In genomic region chr4:163913571-163913970, GRCh38 we compare ENCODE assay signal across 19 cellular contexts.
"Had no signal": no experiment of that assay in that cellular context is flagged by ENCODE, and none has a peak within 500 bp of the region (broad histone marks: within the 10 kb centered on the region; RNA-seq: fewer than 3 reads in every experiment).

No MANE protein-coding gene starts in this region.

- H3K4me1 Mint-ChIP-seq: stimulated activated effector memory CD8-positive, alpha-beta T cell treated with anti-CD3 and anti-CD28 coated beads, Interleukin-12 subunit alpha, Interleukin-12 subunit beta, amount 100 ng/mL, for 72 hours had no signal

- H3K9me3 Mint-ChIP-seq: stimulated activated effector memory CD8-positive, alpha-beta T cell treated with anti-CD3 and anti-CD28 coated beads, Interleukin-12 subunit alpha, Interleukin-12 subunit beta, amount 100 ng/mL, for 72 hours had no signal

- H3K4me3 ChIP-seq: colonic mucosa, heart left ventricle, tibial artery, upper lobe of left lung, uterus had no signal

- H3K36me3 ChIP-seq: colonic mucosa, heart left ventricle, tibial artery, upper lobe of left lung, uterus had no signal

- H3K36me3 Mint-ChIP-seq: natural killer cell treated with Interleukin-12 subunit alpha and Interleukin-12 subunit beta and Interleukin-15 and Interleukin-18, amount 100 ng/mL, for 72 hours; stimulated activated effector memory CD8-positive, alpha-beta T cell treated with anti-CD3 and anti-CD28 coated beads, Interleukin-12 subunit alpha, Interleukin-12 subunit beta, amount 100 ng/mL, for 72 hours had no signal

- H3K27me3 ChIP-seq: colonic mucosa, heart left ventricle, tibial artery, upper lobe of left lung, uterus had no signal

- H3K27me3 Mint-ChIP-seq: natural killer cell treated with Interleukin-12 subunit alpha and Interleukin-12 subunit beta and Interleukin-15 and Interleukin-18, amount 100 ng/mL, for 72 hours had no signal

- H3K79me2 ChIP-seq: parathyroid adenoma had no signal

- H3K4me1 ChIP-seq: colonic mucosa, heart left ventricle, parathyroid adenoma, tibial artery, upper lobe of left lung, uterus had no signal

- H2AFZ ChIP-seq: parathyroid adenoma had no signal

- H3K27ac ChIP-seq: colonic mucosa, heart left ventricle, parathyroid adenoma, tibial artery, upper lobe of left lung, uterus had no signal

- H3K9me3 ChIP-seq: colonic mucosa, heart left ventricle, tibial artery, upper lobe of left lung, uterus had no signal

- ATAC-seq: heart left ventricle; left lobe of liver; natural killer cell treated with Interleukin-12 subunit alpha and Interleukin-12 subunit beta and Interleukin-15 and Interleukin-18, amount 100 ng/mL, for 72 hours; right cardiac atrium; stimulated activated effector memory CD8-positive, alpha-beta T cell treated with anti-CD3 and anti-CD28 coated beads, Interleukin-12 subunit alpha, Interleukin-12 subunit beta, amount 100 ng/mL, for 72 hours; stimulated activated naive CD8-positive, alpha-beta T cell treated with anti-CD3 and anti-CD28 coated beads, Interleukin-15, Interleukin-2, amounts not matched to agents 100 U/mL and 50 U/mL, for 24 hours had no signal

- H3K4me3 Mint-ChIP-seq: natural killer cell treated with Interleukin-12 subunit alpha and Interleukin-12 subunit beta and Interleukin-15 and Interleukin-18, amount 100 ng/mL, for 72 hours; stimulated activated effector memory CD8-positive, alpha-beta T cell treated with anti-CD3 and anti-CD28 coated beads, Interleukin-12 subunit alpha, Interleukin-12 subunit beta, amount 100 ng/mL, for 72 hours had no signal

- DNase-seq: colonic mucosa; dermis blood vessel endothelial cell; effector CD4-positive, alpha-beta T cell; foreskin melanocyte; heart left ventricle; kidney glomerular epithelial cell; mammary epithelial cell; right cardiac atrium; small intestine; stimulated activated CD4-positive, alpha-beta T cell treated with anti-CD3 and anti-CD28 coated beads, Interleukin-2, amount 100 ng/mL, for 48 hours; stimulated activated CD8-positive, alpha-beta memory T cell treated with anti-CD3 and anti-CD28 coated beads, Interleukin-4, amount 100 ng/mL, for 48 hours; stimulated activated naive CD8-positive, alpha-beta T cell treated with anti-CD3 and anti-CD28 coated beads, Interleukin-15, Interleukin-2, amounts not matched to agents 100 U/mL and 50 U/mL, for 24 hours; tibial artery; upper lobe of left lung; uterus had no signal

- H3K27ac Mint-ChIP-seq: natural killer cell treated with Interleukin-12 subunit alpha and Interleukin-12 subunit beta and Interleukin-15 and Interleukin-18, amount 100 ng/mL, for 72 hours; stimulated activated effector memory CD8-positive, alpha-beta T cell treated with anti-CD3 and anti-CD28 coated beads, Interleukin-12 subunit alpha, Interleukin-12 subunit beta, amount 100 ng/mL, for 72 hours had no signal
